Comparison of ENCODE assay signal across 9 cellular contexts in the genomic region with DNA sequence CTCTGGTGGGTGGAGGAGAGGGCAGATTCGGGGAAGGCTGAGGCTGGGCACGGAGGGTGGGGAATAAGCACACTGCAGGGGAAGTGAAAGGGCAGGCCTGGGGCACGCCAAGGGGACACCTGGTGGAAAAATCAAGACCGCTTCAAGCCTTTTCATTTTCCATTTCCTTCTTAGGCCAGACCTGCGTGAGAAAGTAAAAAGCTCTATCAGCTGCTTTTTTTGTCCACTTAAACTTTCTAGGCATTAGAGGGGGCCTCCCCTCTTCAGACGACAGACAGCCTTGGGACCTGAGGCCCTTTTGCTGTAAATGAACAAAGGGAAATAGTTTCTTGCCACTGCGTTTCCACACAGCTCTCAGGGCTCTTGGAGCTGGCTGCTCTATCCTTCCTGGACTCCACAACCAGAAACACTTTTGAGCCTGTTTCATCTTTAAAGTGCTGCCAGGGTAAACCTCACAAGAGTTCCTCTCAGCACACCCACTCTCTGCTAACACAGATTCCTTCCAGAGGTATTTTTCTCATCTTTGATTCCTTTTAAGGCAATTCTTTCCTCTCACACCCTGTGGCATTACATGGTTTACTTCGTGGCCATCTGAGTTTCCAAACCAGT. TPM values are rescaled to one million over a fixed set of nuclear protein-coding genes. Genes with fewer than 3 reads are reported as not detected.
DNase-seq lines count a peak whose midpoint lies in the region; ATAC-seq lines count a peak whose summit lies in the region.
"Had no signal": no experiment of that assay in that cellular context is flagged by ENCODE, and none has a peak within 500 bp of the region (broad histone marks: within the 10 kb centered on the region; RNA-seq: fewer than 3 reads in every experiment).

No MANE protein-coding gene starts in this region.

- peak overlapping the region; percentile 40 for H3K27ac Mint-ChIP-seq in activated naive CD8-positive, alpha-beta T cell treated with anti-CD3 and anti-CD28 coated beads, Interleukin-2, amount 10 ng/mL, durations not matched to agents 7 days and 5 days
- H3K27ac Mint-ChIP-seq in stimulated activated naive B cell treated with anti-CD40 and anti-IgM and Interleukin-4, amounts not matched to agents 10 μg/mL and 1 μg/mL and 100 μg/mL, for 72 hours: peak overlapping the region; percentile 97

- no peak overlapping the region for H3K4me3 Mint-ChIP-seq in activated naive CD8-positive, alpha-beta T cell treated with anti-CD3 and anti-CD28 coated beads, Interleukin-2, amount 10 ng/mL, durations not matched to agents 7 days and 5 days
- peak overlapping the region; percentile 62 to 63 for H3K4me3 Mint-ChIP-seq in stimulated activated naive B cell treated with anti-CD40 and anti-IgM and Interleukin-4, amounts not matched to agents 10 μg/mL and 1 μg/mL and 100 μg/mL, for 72 hours

- no peaks in the 10 kb centered on the region for H3K9me3 Mint-ChIP-seq in activated naive CD8-positive, alpha-beta T cell treated with anti-CD3 and anti-CD28 coated beads, Interleukin-2, amount 10 ng/mL, durations not matched to agents 7 days and 5 days
- no peaks in the 10 kb centered on the region for H3K9me3 Mint-ChIP-seq in stimulated activated naive B cell treated with anti-CD40 and anti-IgM and Interleukin-4, amounts not matched to agents 10 μg/mL and 1 μg/mL and 100 μg/mL, for 72 hours

- no peaks in the 10 kb centered on the region for H3K27me3 Mint-ChIP-seq in activated naive CD8-positive, alpha-beta T cell treated with anti-CD3 and anti-CD28 coated beads, Interleukin-2, amount 10 ng/mL, durations not matched to agents 7 days and 5 days
- no peaks in the 10 kb centered on the region for H3K27me3 Mint-ChIP-seq in stimulated activated naive B cell treated with anti-CD40 and anti-IgM and Interleukin-4, amounts not matched to agents 10 μg/mL and 1 μg/mL and 100 μg/mL, for 72 hours

- H3K4me1 Mint-ChIP-seq in activated naive CD8-positive, alpha-beta T cell treated with anti-CD3 and anti-CD28 coated beads, Interleukin-2, amount 10 ng/mL, durations not matched to agents 7 days and 5 days: peaks cover 1% of the 10 kb centered on the region
- H3K4me1 Mint-ChIP-seq in stimulated activated naive B cell treated with anti-CD40 and anti-IgM and Interleukin-4, amounts not matched to agents 10 μg/mL and 1 μg/mL and 100 μg/mL, for 72 hours: peaks cover 49 to 67% of the 10 kb centered on the region in 2 donors

- no peak for DNase-seq in activated CD4-positive, CD25-positive, alpha-beta regulatory T cell treated with anti-CD3 and anti-CD28 coated beads, Interleukin-2, amount 50 U/mL, for 72 hours
- DNase-seq in activated naive CD8-positive, alpha-beta T cell treated with anti-CD3 and anti-CD28 coated beads, Interleukin-2, amount 10 ng/mL, durations not matched to agents 7 days and 5 days: no peak
- DNase-seq in stimulated activated naive B cell treated with anti-CD40 and anti-IgM and Interleukin-4, amounts not matched to agents 10 μg/mL and 1 μg/mL and 100 μg/mL, for 72 hours: peak; percentile 79
- DNase-seq in stimulated activated CD4-positive, alpha-beta T cell treated with anti-CD3 and anti-CD28 coated beads, Interleukin-4, amount 100 ng/mL, for 24 hours: no peak
- no peak for DNase-seq in A172 (ENCODE audit: low spot score)
- DNase-seq in HPDE6-E6E7 (ENCODE audit: extremely low spot score): no peak
- DNase-seq: ACHN had no signal

- H3K36me3 Mint-ChIP-seq in activated naive CD8-positive, alpha-beta T cell treated with anti-CD3 and anti-CD28 coated beads, Interleukin-2, amount 10 ng/mL, durations not matched to agents 7 days and 5 days: peaks cover 9% of the 10 kb centered on the region
- peaks cover 48 to 63% of the 10 kb centered on the region in 2 donors for H3K36me3 Mint-ChIP-seq in stimulated activated naive B cell treated with anti-CD40 and anti-IgM and Interleukin-4, amounts not matched to agents 10 μg/mL and 1 μg/mL and 100 μg/mL, for 72 hours

- peak; percentile 19 to 39 for ATAC-seq in activated CD4-positive, CD25-positive, alpha-beta regulatory T cell treated with anti-CD3 and anti-CD28 coated beads, Interleukin-2, amount 50 U/mL, for 24 hours
- peak; percentile 38 for ATAC-seq in HG02938 (IDR thresholded peaks at IDR 0.05; ENCODE audit: unreplicated experiment)
- ATAC-seq in activated naive CD8-positive, alpha-beta T cell treated with anti-CD3 and anti-CD28 coated beads, Interleukin-2, amount 10 ng/mL, durations not matched to agents 7 days and 5 days (ENCODE audit: low read depth): no peak
- ATAC-seq in stimulated activated naive B cell treated with anti-CD40 and anti-IgM and Interleukin-4, amounts not matched to agents 10 μg/mL and 1 μg/mL and 100 μg/mL, for 72 hours (replicated peaks): peak; percentile 83 to 86

- POLR2A ChIA-PET in activated naive CD8-positive, alpha-beta T cell treated with anti-CD3 and anti-CD28 coated beads, Interleukin-2, amount 10 ng/mL, durations not matched to agents 7 days and 5 days (lab: Charles Lee): no interaction called here

RNA-seq across cellular contexts. Expression of gene SERPIND1, which starts 25.0 kb away (rescaled TPM):
- total RNA-seq in activated naive CD8-positive, alpha-beta T cell treated with anti-CD3 and anti-CD28 coated beads, Interleukin-2, amount 10 ng/mL, durations not matched to agents 7 days and 5 days: not detected
- not detected in 2 replicates for total RNA-seq in A172 (2014; rRNA removed; shearing (Covaris generic))
